Comparison of ENCODE assay signal across 20 cellular contexts in the genomic region with DNA sequence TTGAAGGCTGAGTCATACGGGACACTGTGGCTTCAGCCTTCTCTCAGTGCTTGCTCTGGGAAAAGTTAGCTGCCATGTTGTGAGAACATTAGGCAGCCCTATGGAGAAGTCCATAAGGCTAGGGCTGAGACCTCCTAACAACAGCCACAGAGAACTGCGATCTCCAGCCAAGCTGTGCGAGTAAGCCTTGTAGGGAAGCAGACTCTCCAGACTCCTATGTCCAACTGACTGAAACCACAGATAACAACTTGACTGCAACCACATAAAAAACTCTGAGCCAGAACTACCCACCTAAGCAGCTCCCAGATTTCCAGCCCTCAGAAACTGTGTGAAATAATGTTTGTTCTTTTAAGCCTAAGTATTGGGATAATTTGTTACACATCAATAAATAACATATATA.
"Had no signal": no experiment of that assay in that cellular context is flagged by ENCODE, and none has a peak within 500 bp of the region (broad histone marks: within the 10 kb centered on the region; RNA-seq: fewer than 3 reads in every experiment).

No MANE protein-coding gene starts in this region.

- H3K4me1 Mint-ChIP-seq: nephron had no signal

- H3K4me3 ChIP-seq: adrenal gland, pancreas, psoas muscle, right atrium auricular region, spleen, thoracic aorta had no signal

- H3K27ac Mint-ChIP-seq: activated B cell treated with CpG ODN at 0.5 μM for 24 hours; activated CD4-positive, alpha-beta memory T cell treated with anti-CD3 and anti-CD28 coated beads for 36 hours; dendritic cell treated with granulocyte-macrophage colony-stimulating factor and Interleukin-4, amounts not matched to agents 40 ng/mL and 50 ng/mL, for 4 days; nephron; T-cell; type B pancreatic cell had no signal

- H3K27me3 ChIP-seq: adrenal gland, pancreas, right atrium auricular region, spleen had no signal

- H3K9me3 ChIP-seq: adrenal gland, pancreas had no signal

- H3K27me3 Mint-ChIP-seq: activated B cell treated with CpG ODN at 0.5 μM for 24 hours; activated CD4-positive, alpha-beta memory T cell treated with anti-CD3 and anti-CD28 coated beads for 36 hours; activated naive CD4-positive, alpha-beta T cell treated with anti-CD3 and anti-CD28 coated beads, Interleukin-2, amount 50 U/mL, for 24 hours; dendritic cell treated with granulocyte-macrophage colony-stimulating factor and Interleukin-4, amounts not matched to agents 40 ng/mL and 50 ng/mL, for 4 days; T-cell; type B pancreatic cell had no signal

- H3K4me3 Mint-ChIP-seq: activated B cell treated with CpG ODN at 0.5 μM for 24 hours; activated CD4-positive, alpha-beta memory T cell treated with anti-CD3 and anti-CD28 coated beads for 36 hours; activated naive CD4-positive, alpha-beta T cell treated with anti-CD3 and anti-CD28 coated beads, Interleukin-2, amount 50 U/mL, for 24 hours; dendritic cell treated with granulocyte-macrophage colony-stimulating factor and Interleukin-4, amounts not matched to agents 40 ng/mL and 50 ng/mL, for 4 days; nephron; T-cell; type B pancreatic cell had no signal

- H3K27ac ChIP-seq: adrenal gland, pancreas, psoas muscle, right atrium auricular region, spleen, thoracic aorta had no signal

- H3K36me3 ChIP-seq: pancreas had no signal

- FAIRE-seq: pancreas had no signal

- ATAC-seq: pancreas, psoas muscle, T-cell had no signal

- H3K4me1 ChIP-seq: pancreas, psoas muscle, right atrium auricular region had no signal

- DNase-seq: activated B cell treated with CpG ODN at 0.5 μM for 24 hours; activated CD4-positive, alpha-beta memory T cell treated with anti-CD3 and anti-CD28 coated beads for 36 hours; activated CD4-positive, alpha-beta T cell treated with anti-CD3 and anti-CD28 coated beads for 4 hours; activated gamma-delta T cell treated with Interleukin-2 at 50 U/mL for 16 hours; adrenal gland; effector CD8-positive, alpha-beta T cell; erythroblast; foreskin fibroblast; pancreas; psoas muscle; spleen; stimulated activated CD4-positive, alpha-beta T cell treated with anti-CD3 and anti-CD28 coated beads, Interleukin-4, amount 100 ng/mL, for 1 hour; stimulated activated naive CD4-positive, alpha-beta T cell; T-cell had no signal
